26 cellular contexts compared by ENCODE assay signal in genomic region chr5:41399840-41400239, GRCh38.
"Had no signal": no experiment of that assay in that cellular context is flagged by ENCODE, and none has a peak within 500 bp of the region (broad histone marks: within the 10 kb centered on the region; RNA-seq: fewer than 3 reads in every experiment).

No MANE protein-coding gene starts in this region.

- H3K36me3 ChIP-seq: esophagus squamous epithelium, gastrocnemius medialis, heart right ventricle, left lung, lower lobe of right lung had no signal

- H3K27me3 ChIP-seq: dorsolateral prefrontal cortex, esophagus squamous epithelium, gastrocnemius medialis, heart right ventricle, left lung had no signal

- ATAC-seq: esophagus mucosa, gastrocnemius medialis, heart right ventricle, left cardiac atrium, left lung, left ventricle myocardium superior, lower lobe of right lung, mucosa of descending colon had no signal

- DNase-seq: dermis blood vessel endothelial cell; dorsolateral prefrontal cortex; effector CD4-positive, alpha-beta T cell; effector memory CD4-positive, alpha-beta T cell; erythroblast; esophagus squamous epithelium; foreskin fibroblast; foreskin melanocyte; gastrocnemius medialis; glutamatergic neuron; head of caudate nucleus; heart right ventricle; hippocampal formation; left cardiac atrium; left lung; left ventricle myocardium superior; lower lobe of right lung; mesenchymal stem cell; mucosa of descending colon; naive B cell had no signal

- H3K27ac ChIP-seq: coronary artery, dorsolateral prefrontal cortex, epithelial cell of prostate, esophagus squamous epithelium, gastrocnemius medialis, heart right ventricle, left lung, lower lobe of right lung had no signal

- H3K4me1 ChIP-seq: esophagus squamous epithelium, gastrocnemius medialis, left lung, lower lobe of right lung had no signal

- H3K4me3 ChIP-seq: coronary artery, dorsolateral prefrontal cortex, esophagus squamous epithelium, gastrocnemius medialis, heart right ventricle, left lung, lower lobe of right lung, mucosa of descending colon had no signal

- H3K9me3 ChIP-seq: gastrocnemius medialis had no signal

- FAIRE-seq: colon, endometrium, keratinocyte had no signal
